In the genomic region with DNA sequence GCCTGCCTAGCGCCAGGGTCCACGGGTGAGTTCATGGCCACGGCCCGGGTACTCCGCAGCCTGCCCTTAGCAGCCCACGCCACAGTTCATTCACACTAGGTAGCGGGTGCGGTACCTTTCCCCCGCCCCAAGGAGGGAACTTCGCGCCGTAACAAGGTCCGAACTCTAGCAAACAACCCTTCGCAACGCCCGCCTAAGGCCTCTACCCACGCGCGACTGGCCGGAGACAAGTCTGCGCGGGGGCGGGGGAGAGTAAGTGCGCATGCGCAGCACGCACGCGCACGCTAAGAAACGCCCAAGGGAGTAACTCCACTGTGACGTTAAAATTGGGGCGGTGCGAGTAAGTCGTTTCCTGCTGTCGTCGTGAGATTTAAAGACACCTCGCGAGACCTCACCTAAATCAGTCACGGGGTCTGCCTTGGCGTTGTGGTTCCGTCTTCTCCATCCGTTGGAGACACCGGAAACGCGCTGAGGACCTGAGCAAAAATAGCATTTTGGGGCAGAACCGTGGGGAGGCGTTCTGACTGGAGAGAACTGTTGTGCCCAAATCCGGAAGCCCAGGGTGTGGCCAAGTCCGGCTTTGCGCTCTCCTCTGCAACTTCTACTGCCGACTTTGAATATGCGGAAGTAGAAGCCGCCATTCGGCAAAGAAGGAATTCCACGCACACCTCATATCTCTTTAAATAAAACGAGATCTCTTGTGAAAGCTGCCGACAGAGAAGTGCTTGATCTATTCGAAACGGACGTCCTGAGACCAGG, we compare ENCODE assay signal across 1 cellular context.
TF ChIP-seq lines count a peak whose summit lies in the region.

A gene with protein sequence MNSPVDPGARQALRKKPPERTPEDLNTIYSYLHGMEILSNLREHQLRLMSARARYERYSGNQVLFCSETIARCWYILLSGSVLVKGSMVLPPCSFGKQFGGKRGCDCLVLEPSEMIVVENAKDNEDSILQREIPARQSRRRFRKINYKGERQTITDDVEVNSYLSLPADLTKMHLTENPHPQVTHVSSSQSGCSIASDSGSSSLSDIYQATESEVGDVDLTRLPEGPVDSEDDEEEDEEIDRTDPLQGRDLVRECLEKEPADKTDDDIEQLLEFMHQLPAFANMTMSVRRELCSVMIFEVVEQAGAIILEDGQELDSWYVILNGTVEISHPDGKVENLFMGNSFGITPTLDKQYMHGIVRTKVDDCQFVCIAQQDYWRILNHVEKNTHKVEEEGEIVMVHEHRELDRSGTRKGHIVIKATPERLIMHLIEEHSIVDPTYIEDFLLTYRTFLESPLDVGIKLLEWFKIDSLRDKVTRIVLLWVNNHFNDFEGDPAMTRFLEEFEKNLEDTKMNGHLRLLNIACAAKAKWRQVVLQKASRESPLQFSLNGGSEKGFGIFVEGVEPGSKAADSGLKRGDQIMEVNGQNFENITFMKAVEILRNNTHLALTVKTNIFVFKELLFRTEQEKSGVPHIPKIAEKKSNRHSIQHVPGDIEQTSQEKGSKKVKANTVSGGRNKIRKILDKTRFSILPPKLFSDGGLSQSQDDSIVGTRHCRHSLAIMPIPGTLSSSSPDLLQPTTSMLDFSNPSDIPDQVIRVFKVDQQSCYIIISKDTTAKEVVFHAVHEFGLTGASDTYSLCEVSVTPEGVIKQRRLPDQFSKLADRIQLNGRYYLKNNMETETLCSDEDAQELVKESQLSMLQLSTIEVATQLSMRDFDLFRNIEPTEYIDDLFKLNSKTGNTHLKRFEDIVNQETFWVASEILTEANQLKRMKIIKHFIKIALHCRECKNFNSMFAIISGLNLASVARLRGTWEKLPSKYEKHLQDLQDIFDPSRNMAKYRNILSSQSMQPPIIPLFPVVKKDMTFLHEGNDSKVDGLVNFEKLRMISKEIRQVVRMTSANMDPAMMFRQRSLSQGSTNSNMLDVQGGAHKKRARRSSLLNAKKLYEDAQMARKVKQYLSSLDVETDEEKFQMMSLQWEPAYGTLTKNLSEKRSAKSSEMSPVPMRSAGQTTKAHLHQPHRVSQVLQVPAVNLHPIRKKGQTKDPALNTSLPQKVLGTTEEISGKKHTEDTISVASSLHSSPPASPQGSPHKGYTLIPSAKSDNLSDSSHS (N-terminal part only) (minus strand): TSS at position 234 of the 759 bp plus-strand sequence. CDS start 199 bp downstream, at position 35.

TF ChIP-seq in HepG2, 621 proteins besides CTCF, POLR2A, EP300 and RAD21 (continued from another document and continues in another):
- TF ChIP-seq, protein P1, sequence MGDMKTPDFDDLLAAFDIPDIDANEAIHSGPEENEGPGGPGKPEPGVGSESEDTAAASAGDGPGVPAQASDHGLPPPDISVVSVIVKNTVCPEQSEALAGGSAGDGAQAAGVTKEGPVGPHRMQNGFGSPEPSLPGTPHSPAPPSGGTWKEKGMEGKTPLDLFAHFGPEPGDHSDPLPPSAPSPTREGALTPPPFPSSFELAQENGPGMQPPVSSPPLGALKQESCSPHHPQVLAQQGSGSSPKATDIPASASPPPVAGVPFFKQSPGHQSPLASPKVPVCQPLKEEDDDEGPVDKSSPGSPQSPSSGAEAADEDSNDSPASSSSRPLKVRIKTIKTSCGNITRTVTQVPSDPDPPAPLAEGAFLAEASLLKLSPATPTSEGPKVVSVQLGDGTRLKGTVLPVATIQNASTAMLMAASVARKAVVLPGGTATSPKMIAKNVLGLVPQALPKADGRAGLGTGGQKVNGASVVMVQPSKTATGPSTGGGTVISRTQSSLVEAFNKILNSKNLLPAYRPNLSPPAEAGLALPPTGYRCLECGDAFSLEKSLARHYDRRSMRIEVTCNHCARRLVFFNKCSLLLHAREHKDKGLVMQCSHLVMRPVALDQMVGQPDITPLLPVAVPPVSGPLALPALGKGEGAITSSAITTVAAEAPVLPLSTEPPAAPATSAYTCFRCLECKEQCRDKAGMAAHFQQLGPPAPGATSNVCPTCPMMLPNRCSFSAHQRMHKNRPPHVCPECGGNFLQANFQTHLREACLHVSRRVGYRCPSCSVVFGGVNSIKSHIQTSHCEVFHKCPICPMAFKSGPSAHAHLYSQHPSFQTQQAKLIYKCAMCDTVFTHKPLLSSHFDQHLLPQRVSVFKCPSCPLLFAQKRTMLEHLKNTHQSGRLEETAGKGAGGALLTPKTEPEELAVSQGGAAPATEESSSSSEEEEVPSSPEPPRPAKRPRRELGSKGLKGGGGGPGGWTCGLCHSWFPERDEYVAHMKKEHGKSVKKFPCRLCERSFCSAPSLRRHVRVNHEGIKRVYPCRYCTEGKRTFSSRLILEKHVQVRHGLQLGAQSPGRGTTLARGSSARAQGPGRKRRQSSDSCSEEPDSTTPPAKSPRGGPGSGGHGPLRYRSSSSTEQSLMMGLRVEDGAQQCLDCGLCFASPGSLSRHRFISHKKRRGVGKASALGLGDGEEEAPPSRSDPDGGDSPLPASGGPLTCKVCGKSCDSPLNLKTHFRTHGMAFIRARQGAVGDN (CRISPR knock-in tag; IDR thresholded peaks at IDR 0.05): peak; percentile 95
- no peak for TF ChIP-seq ZNF260 (CRISPR knock-in tag; IDR thresholded peaks at IDR 0.05; ENCODE audit: borderline replicate concordance, low read depth)
- peak; percentile 53; the same call in 1 of the 2 replicates for TF ChIP-seq PRDM10 (CRISPR knock-in tag; IDR thresholded peaks at IDR 0.05; ENCODE audit: low read depth)
- TF ChIP-seq PRPF4 (IDR thresholded peaks at IDR 0.05; ENCODE audit: low read depth, low read length, poor library complexity, severe bottlenecking): no peak
- TF ChIP-seq ZNF713 (CRISPR knock-in tag; IDR thresholded peaks at IDR 0.05): no peak
- 0 out of 2 replicates have a peak, but pooled peaks have one; percentile 11 for TF ChIP-seq ZMYM3 (CRISPR knock-in tag; IDR thresholded peaks at IDR 0.05)
- TF ChIP-seq EZH2 (conservative IDR thresholded peaks at IDR 0.05; ENCODE audit: low read depth, low read length): no peak
- no peak for TF ChIP-seq MBNL3 (CRISPR knock-in tag; conservative IDR thresholded peaks at IDR 0.05)
- TF ChIP-seq, protein P2, sequence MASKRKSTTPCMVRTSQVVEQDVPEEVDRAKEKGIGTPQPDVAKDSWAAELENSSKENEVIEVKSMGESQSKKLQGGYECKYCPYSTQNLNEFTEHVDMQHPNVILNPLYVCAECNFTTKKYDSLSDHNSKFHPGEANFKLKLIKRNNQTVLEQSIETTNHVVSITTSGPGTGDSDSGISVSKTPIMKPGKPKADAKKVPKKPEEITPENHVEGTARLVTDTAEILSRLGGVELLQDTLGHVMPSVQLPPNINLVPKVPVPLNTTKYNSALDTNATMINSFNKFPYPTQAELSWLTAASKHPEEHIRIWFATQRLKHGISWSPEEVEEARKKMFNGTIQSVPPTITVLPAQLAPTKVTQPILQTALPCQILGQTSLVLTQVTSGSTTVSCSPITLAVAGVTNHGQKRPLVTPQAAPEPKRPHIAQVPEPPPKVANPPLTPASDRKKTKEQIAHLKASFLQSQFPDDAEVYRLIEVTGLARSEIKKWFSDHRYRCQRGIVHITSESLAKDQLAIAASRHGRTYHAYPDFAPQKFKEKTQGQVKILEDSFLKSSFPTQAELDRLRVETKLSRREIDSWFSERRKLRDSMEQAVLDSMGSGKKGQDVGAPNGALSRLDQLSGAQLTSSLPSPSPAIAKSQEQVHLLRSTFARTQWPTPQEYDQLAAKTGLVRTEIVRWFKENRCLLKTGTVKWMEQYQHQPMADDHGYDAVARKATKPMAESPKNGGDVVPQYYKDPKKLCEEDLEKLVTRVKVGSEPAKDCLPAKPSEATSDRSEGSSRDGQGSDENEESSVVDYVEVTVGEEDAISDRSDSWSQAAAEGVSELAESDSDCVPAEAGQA (IDR thresholded peaks at IDR 0.05; ENCODE audit: low read depth): no peak
- TF ChIP-seq, protein P2 (CRISPR knock-in tag; IDR thresholded peaks at IDR 0.05; ENCODE audit: borderline replicate concordance): no peak
- peak; percentile 53 for TF ChIP-seq MAZ (IDR thresholded peaks at IDR 0.05; ENCODE audit: borderline replicate concordance, low read depth, low read length)
- TF ChIP-seq MAZ (CRISPR knock-in tag; IDR thresholded peaks at IDR 0.05; ENCODE audit: low read depth): peak; percentile 77
- peak; percentile 79; the same call in 1 of the 2 replicates for TF ChIP-seq MXD1 (CRISPR knock-in tag; IDR thresholded peaks at IDR 0.05)
- TF ChIP-seq, protein P3, sequence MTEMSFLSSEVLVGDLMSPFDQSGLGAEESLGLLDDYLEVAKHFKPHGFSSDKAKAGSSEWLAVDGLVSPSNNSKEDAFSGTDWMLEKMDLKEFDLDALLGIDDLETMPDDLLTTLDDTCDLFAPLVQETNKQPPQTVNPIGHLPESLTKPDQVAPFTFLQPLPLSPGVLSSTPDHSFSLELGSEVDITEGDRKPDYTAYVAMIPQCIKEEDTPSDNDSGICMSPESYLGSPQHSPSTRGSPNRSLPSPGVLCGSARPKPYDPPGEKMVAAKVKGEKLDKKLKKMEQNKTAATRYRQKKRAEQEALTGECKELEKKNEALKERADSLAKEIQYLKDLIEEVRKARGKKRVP (CRISPR knock-in tag; IDR thresholded peaks at IDR 0.05): no peak
- TF ChIP-seq NPAS2 (CRISPR knock-in tag; IDR thresholded peaks at IDR 0.05; ENCODE audit: borderline replicate concordance): no peak
- TF ChIP-seq BHLHE40 (IDR thresholded peaks at IDR 0.05; ENCODE audit: low read length): peak; percentile 33; the same call in 1 of the 2 replicates
- no peak; the same call in 1 of the 2 replicates for TF ChIP-seq FOSL2 (CRISPR knock-in tag; IDR thresholded peaks at IDR 0.05)
- TF ChIP-seq, protein P4, sequence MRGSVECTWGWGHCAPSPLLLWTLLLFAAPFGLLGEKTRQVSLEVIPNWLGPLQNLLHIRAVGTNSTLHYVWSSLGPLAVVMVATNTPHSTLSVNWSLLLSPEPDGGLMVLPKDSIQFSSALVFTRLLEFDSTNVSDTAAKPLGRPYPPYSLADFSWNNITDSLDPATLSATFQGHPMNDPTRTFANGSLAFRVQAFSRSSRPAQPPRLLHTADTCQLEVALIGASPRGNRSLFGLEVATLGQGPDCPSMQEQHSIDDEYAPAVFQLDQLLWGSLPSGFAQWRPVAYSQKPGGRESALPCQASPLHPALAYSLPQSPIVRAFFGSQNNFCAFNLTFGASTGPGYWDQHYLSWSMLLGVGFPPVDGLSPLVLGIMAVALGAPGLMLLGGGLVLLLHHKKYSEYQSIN (CRISPR knock-in tag; IDR thresholded peaks at IDR 0.05; ENCODE audit: borderline replicate concordance): no peak
- peak; percentile 20; the same call in 1 of the 2 replicates for TF ChIP-seq FIP1L1 (IDR thresholded peaks at IDR 0.05; ENCODE audit: borderline replicate concordance, insufficient read depth, low read depth, low read length)
- TF ChIP-seq ZNF337 (CRISPR knock-in tag; IDR thresholded peaks at IDR 0.05; ENCODE audit: borderline replicate concordance, low read depth): no peak
